35 cellular contexts compared by ENCODE assay signal in genomic region chr10:66381045-66381444, GRCh38.
"Had no signal": no experiment of that assay in that cellular context is flagged by ENCODE, and none has a peak within 500 bp of the region (broad histone marks: within the 10 kb centered on the region; RNA-seq: fewer than 3 reads in every experiment).

No MANE protein-coding gene starts in this region.

- H3K4me1 ChIP-seq: adrenal gland, ascending aorta, body of pancreas, breast epithelium had no signal

- H3K9me3 ChIP-seq: adrenal gland, ascending aorta, body of pancreas, breast epithelium had no signal

- H3K4me3 ChIP-seq: adrenal gland, ascending aorta, body of pancreas, breast epithelium, cardiac muscle cell had no signal

- DNase-seq: activated effector memory CD4-positive, alpha-beta T cell treated with anti-CD3 and anti-CD28 coated beads, Interleukin-2, amount 50 U/mL, for 16 hours; activated effector memory CD4-positive, alpha-beta T cell treated with Interleukin-2 at 50 U/mL for 16 hours; activated gamma-delta T cell; activated gamma-delta T cell treated with Interleukin-2 at 50 U/mL for 16 hours; activated naive CD4-positive, alpha-beta T cell; activated naive CD4-positive, alpha-beta T cell treated with anti-CD3 and anti-CD28 coated beads for 36 hours; activated naive CD4-positive, alpha-beta T cell treated with anti-CD3 and anti-CD28 coated beads, Interleukin-2, amount 10 ng/mL, durations not matched to agents 7 days and 5 days; activated naive CD4-positive, alpha-beta T cell treated with anti-CD3 and anti-CD28 coated beads, Interleukin-2, amount 50 U/mL, for 16 hours; activated naive CD4-positive, alpha-beta T cell treated with Interleukin-2 at 50 U/mL for 16 hours; activated naive CD8-positive, alpha-beta T cell treated with anti-CD3 and anti-CD28 coated beads for 36 hours; activated naive CD8-positive, alpha-beta T cell treated with anti-CD3 and anti-CD28 coated beads, Interleukin-2, amount 10 ng/mL, durations not matched to agents 7 days and 5 days; activated naive CD8-positive, alpha-beta T cell treated with anti-CD3 and anti-CD28 coated beads, Interleukin-2, amount 50 U/mL, for 24 hours; activated T-cell treated with anti-CD3 and anti-CD28 coated beads for 4 hours; activated T-cell treated with anti-CD3 and anti-CD28 coated beads, Interleukin-2, amount 50 U/mL, for 1 hour; activated T-cell treated with anti-CD3 and anti-CD28 coated beads, Interleukin-2, amount 50 U/mL, for 24 hours; activated T-cell treated with anti-CD3 and anti-CD28 coated beads, Interleukin-2, amount 50 U/mL, for 4 hours; activated T-cell treated with anti-CD3 and anti-CD28 coated beads, Interleukin-2, amount 50 U/mL, for 48 hours; activated T-cell treated with anti-CD3 and anti-CD28 coated beads, Interleukin-2, amount 50 U/mL, for 72 hours; adrenal gland; amniotic stem cell; amygdala; anterior cingulate cortex; aorta; body of pancreas; brain microvascular endothelial cell; caudate nucleus; central memory CD4-positive, alpha-beta T cell; cerebellar nuclear complex had no signal

- H3K36me3 ChIP-seq: adrenal gland, ascending aorta, brain microvascular endothelial cell, breast epithelium, cardiac muscle cell had no signal

- ATAC-seq: activated naive CD4-positive, alpha-beta T cell treated with anti-CD3 and anti-CD28 coated beads, Interleukin-2, amount 50 U/mL, for 72 hours; activated naive CD8-positive, alpha-beta T cell treated with anti-CD3 and anti-CD28 coated beads, Interleukin-2, amount 50 U/mL, for 24 hours; activated T-cell treated with anti-CD3 and anti-CD28 coated beads, Interleukin-2, amount 50 U/mL, for 4 hours; activated T-cell treated with anti-CD3 and anti-CD28 coated beads, Interleukin-2, amount 50 U/mL, for 72 hours; activated T-helper 17 cell treated with anti-CD3 and anti-CD28 coated beads, Interleukin-2, amount 50 U/mL, for 72 hours; body of pancreas had no signal

- H3K27me3 ChIP-seq: adrenal gland, ascending aorta, body of pancreas, brain microvascular endothelial cell, breast epithelium, cardiac muscle cell had no signal

- FAIRE-seq: astrocyte, bronchial epithelial cell had no signal

- H3K27ac ChIP-seq: adrenal gland, ascending aorta, body of pancreas, brain microvascular endothelial cell, breast epithelium, cardiac muscle cell had no signal
